Comparison of ENCODE assay signal across 21 cellular contexts in genomic region chr6:111800821-111801220, GRCh38.
DNase-seq lines count a peak whose midpoint lies in the region; ATAC-seq and TF ChIP-seq lines count a peak whose summit lies in the region.
"Had no signal": no experiment of that assay in that cellular context is flagged by ENCODE, and none has a peak within 500 bp of the region (broad histone marks: within the 10 kb centered on the region; RNA-seq: fewer than 3 reads in every experiment).

No MANE protein-coding gene starts in this region.

- H3K9me3 ChIP-seq in T-helper 17 cell (ENCODE audit: control insufficient read depth, low read length, poor library complexity, severe bottlenecking) (no peaks in the 10 kb centered on the region), thyroid gland (no peaks in the 10 kb centered on the region), right atrium auricular region (no peaks in the 10 kb centered on the region), lower lobe of right lung (no peaks in the 10 kb centered on the region)
- H3K9me3 ChIP-seq: adrenal gland, suprapubic skin had no signal

- no peak for ATAC-seq in activated T-cell treated with anti-CD3 and anti-CD28 coated beads, Interleukin-2, amount 50 U/mL, for 72 hours (replicated peaks in 1 of 2)
- ATAC-seq in activated T-cell treated with anti-CD3 and anti-CD28 coated beads, Interleukin-2, amount 50 U/mL, for 4 hours = no peak
- ATAC-seq in T-helper 17 cell = no peak
- ATAC-seq in lower lobe of right lung = no peak

- H3K4me3 Mint-ChIP-seq in activated T-cell treated with anti-CD3 and anti-CD28 coated beads, Interleukin-2, amount 50 U/mL, for 72 hours = no peak overlapping the region
- H3K4me3 Mint-ChIP-seq in activated T-cell treated with anti-CD3 and anti-CD28 coated beads, Interleukin-2, amount 50 U/mL, for 4 hours = no peak overlapping the region
- no peak overlapping the region for H3K4me3 Mint-ChIP-seq in T-helper 17 cell
- H3K4me3 Mint-ChIP-seq: dendritic cell treated with granulocyte-macrophage colony-stimulating factor and Interleukin-4, amounts not matched to agents 40 ng/mL and 50 ng/mL, for 4 days had no signal

- H3K4me1 ChIP-seq in thyroid gland = peaks cover 31 to 63% of the 10 kb centered on the region in 2 donors
- peaks cover 0 to 54% of the 10 kb centered on the region in 2 donors for H3K4me1 ChIP-seq in right atrium auricular region
- H3K4me1 ChIP-seq in lower lobe of right lung = peaks cover 46% of the 10 kb centered on the region
- H3K4me1 ChIP-seq: adrenal gland had no signal

- intact Hi-C loops in thyroid gland (cut with DNase I) = loop anchor here (10.0 kb wide), 1 partner anchor 194 kb away; no protein-coding TSS in a partner anchor
- intact Hi-C loops in lower lobe of right lung (cut with DNase I) = no loop called here

- H3K36me3 Mint-ChIP-seq in activated T-cell treated with anti-CD3 and anti-CD28 coated beads, Interleukin-2, amount 50 U/mL, for 72 hours (ENCODE audit: insufficient read depth in 2 of 2) = peaks cover 4 to 21% of the 10 kb centered on the region in 2 donors
- peaks cover 49% of the 10 kb centered on the region for H3K36me3 Mint-ChIP-seq in activated T-cell treated with anti-CD3 and anti-CD28 coated beads, Interleukin-2, amount 50 U/mL, for 4 hours (ENCODE audit: insufficient read depth)
- no peaks in the 10 kb centered on the region for H3K36me3 Mint-ChIP-seq in T-helper 17 cell (ENCODE audit: low read depth)

- in situ Hi-C loops in GM13976 (cut with MboI; ENCODE audit: low sequenced_read_pairs, unreplicated experiment) = no loop called here

- H3K36me3 ChIP-seq in thyroid gland (no peaks in the 10 kb centered on the region), right atrium auricular region (no peaks in the 10 kb centered on the region), lower lobe of right lung (no peaks in the 10 kb centered on the region)
- H3K36me3 ChIP-seq: adrenal gland, suprapubic skin had no signal

- H3K27ac ChIP-seq in thyroid gland (peak overlapping the region in 2 of 3 donors; percentile 66 to 70), right atrium auricular region (no peak overlapping the region), lower lobe of right lung (no peak overlapping the region)
- H3K27ac ChIP-seq: adrenal gland, PC-9, suprapubic skin had no signal

- H3K4me3 ChIP-seq in fibroblast of mammary gland (ENCODE audit: control insufficient read depth, low read depth, low read length) (no peak overlapping the region), thyroid gland (replicated peaks in 1 of 3) (no peak overlapping the region), right atrium auricular region (no peak overlapping the region), lower lobe of right lung (no peak overlapping the region)
- H3K4me3 ChIP-seq: adrenal gland, lung, PC-9, suprapubic skin had no signal

- peaks cover 83% of the 10 kb centered on the region for H3K4me1 Mint-ChIP-seq in activated T-cell treated with anti-CD3 and anti-CD28 coated beads, Interleukin-2, amount 50 U/mL, for 72 hours (ENCODE audit: low read depth)
- peaks cover 89% of the 10 kb centered on the region for H3K4me1 Mint-ChIP-seq in activated T-cell treated with anti-CD3 and anti-CD28 coated beads, Interleukin-2, amount 50 U/mL, for 4 hours (ENCODE audit: low read depth)
- peaks cover 55% of the 10 kb centered on the region for H3K4me1 Mint-ChIP-seq in T-helper 17 cell

- WGBS in thyroid gland, 2 donors = 87 to 89% methylated on average over 4 of the region's 4 CpGs

- no peaks in the 10 kb centered on the region for H3K27me3 ChIP-seq in thyroid gland
- no peaks in the 10 kb centered on the region for H3K27me3 ChIP-seq in right atrium auricular region
- no peaks in the 10 kb centered on the region for H3K27me3 ChIP-seq in lower lobe of right lung (ENCODE audit: low read depth)
- H3K27me3 ChIP-seq: adrenal gland, suprapubic skin had no signal

- no peak for TF ChIP-seq CTCF in fibroblast of mammary gland (conservative IDR thresholded peaks at IDR 0.05; ENCODE audit: control insufficient read depth, insufficient read depth, low read depth, low read length)
- no peak for TF ChIP-seq CTCF in thyroid gland (IDR thresholded peaks at IDR 0.05)
- TF ChIP-seq CTCF in right atrium auricular region (IDR thresholded peaks at IDR 0.05) = no peak
- TF ChIP-seq CTCF in GM13976 (IDR thresholded peaks at IDR 0.05; ENCODE audit: borderline replicate concordance, control extremely low read depth, extremely low read depth, insufficient read depth, missing control alignments) = no peak
- TF ChIP-seq CTCF in lower lobe of right lung (IDR thresholded peaks at IDR 0.05) = no peak

- no peak for TF ChIP-seq POLR2A in thyroid gland (IDR thresholded peaks at IDR 0.05)

- peak overlapping the region; percentile 0 for H3K27ac Mint-ChIP-seq in activated T-cell treated with anti-CD3 and anti-CD28 coated beads, Interleukin-2, amount 50 U/mL, for 72 hours
- peak overlapping the region; percentile 98 for H3K27ac Mint-ChIP-seq in T-helper 17 cell
- H3K27ac Mint-ChIP-seq: dendritic cell treated with granulocyte-macrophage colony-stimulating factor and Interleukin-4, amounts not matched to agents 40 ng/mL and 50 ng/mL, for 4 days had no signal

- no peaks in the 10 kb centered on the region for H3K9me3 Mint-ChIP-seq in activated T-cell treated with anti-CD3 and anti-CD28 coated beads, Interleukin-2, amount 50 U/mL, for 72 hours
- H3K9me3 Mint-ChIP-seq in activated T-cell treated with anti-CD3 and anti-CD28 coated beads, Interleukin-2, amount 50 U/mL, for 4 hours = no peaks in the 10 kb centered on the region
- H3K9me3 Mint-ChIP-seq: dendritic cell treated with granulocyte-macrophage colony-stimulating factor and Interleukin-4, amounts not matched to agents 40 ng/mL and 50 ng/mL, for 4 days had no signal

- DNase-seq in activated T-cell treated with anti-CD3 and anti-CD28 coated beads, Interleukin-2, amount 50 U/mL, for 72 hours = no peak
- no peak for DNase-seq in activated T-cell treated with anti-CD3 and anti-CD28 coated beads, Interleukin-2, amount 50 U/mL, for 4 hours
- DNase-seq in T-helper 17 cell (no peak), fibroblast of mammary gland (ENCODE audit: low read depth) (peak; percentile 32), thyroid gland (peak in 1 of 2 donors; percentile 22), right atrium auricular region (ENCODE audit: low spot score) (no peak), GM13976 (ENCODE audit: low spot score) (no peak), lower lobe of right lung (no peak)
- DNase-seq: activated T-cell treated with anti-CD3 and anti-CD28 coated beads, Interleukin-2, amount 50 U/mL, for 48 hours; adrenal gland; C1 segment of cervical spinal cord; H7; KG1; NCI-H187; NCI-H2227 treated with DMSO at 0.1 percent for 48 hours; occipital lobe; SIG-M5 had no signal

- H3K27me3 Mint-ChIP-seq in activated T-cell treated with anti-CD3 and anti-CD28 coated beads, Interleukin-2, amount 50 U/mL, for 72 hours (ENCODE audit: low read depth) = no peaks in the 10 kb centered on the region
- H3K27me3 Mint-ChIP-seq in activated T-cell treated with anti-CD3 and anti-CD28 coated beads, Interleukin-2, amount 50 U/mL, for 4 hours (ENCODE audit: low read depth) = no peaks in the 10 kb centered on the region
- no peaks in the 10 kb centered on the region for H3K27me3 Mint-ChIP-seq in T-helper 17 cell
- H3K27me3 Mint-ChIP-seq: dendritic cell treated with granulocyte-macrophage colony-stimulating factor and Interleukin-4, amounts not matched to agents 40 ng/mL and 50 ng/mL, for 4 days had no signal

Comparison
In these comparisons a context has a peak if more than half of its experiments do, and no peak if none do; other contexts are left out.
1. H3K27ac ChIP-seq: peak in thyroid gland (2 of 3); none in right atrium auricular region (0 of 2) and lower lobe of right lung (single experiment).